1 cellular context compared by ENCODE assay signal in genomic region chr10:104323721-104324686, GRCh38.
A peak's percentile ranks its signal among the peaks of the same experiment; 100 is the strongest.
TF ChIP-seq lines count a peak whose summit lies in the region.

No MANE protein-coding gene starts in this region.

TF ChIP-seq in GM12878, 131 proteins besides CTCF, POLR2A, EP300 and RAD21:
- TF ChIP-seq ETV6 (conservative IDR thresholded peaks at IDR 0.05 in 1 of 2, IDR thresholded peaks at IDR 0.05 in 1 of 2; ENCODE audit: borderline replicate concordance in 1 of 2, low read depth in 1 of 2): 0 out of 4 replicates have a peak, but pooled peaks of 1 of the 2 experiments have one; percentile 21
- TF ChIP-seq SPI1 (IDR thresholded peaks at IDR 0.05; ENCODE audit: borderline replicate concordance, insufficient read depth, low read depth, low read length): peak; percentile 52
- TF ChIP-seq EZH2 (IDR thresholded peaks at IDR 0.05; ENCODE audit: borderline replicate concordance, control insufficient read depth, low read depth, low read length): no peak
- TF ChIP-seq HDAC6 (IDR thresholded peaks at IDR 0.05; ENCODE audit: unreplicated experiment): no peak
- peak; percentile 25; the same call in 1 of the 2 replicates for TF ChIP-seq POLR2AphosphoS5 (IDR thresholded peaks at IDR 0.05; ENCODE audit: low read length)
